Comparison of ENCODE assay signal across 1 cellular context in the genomic region with DNA sequence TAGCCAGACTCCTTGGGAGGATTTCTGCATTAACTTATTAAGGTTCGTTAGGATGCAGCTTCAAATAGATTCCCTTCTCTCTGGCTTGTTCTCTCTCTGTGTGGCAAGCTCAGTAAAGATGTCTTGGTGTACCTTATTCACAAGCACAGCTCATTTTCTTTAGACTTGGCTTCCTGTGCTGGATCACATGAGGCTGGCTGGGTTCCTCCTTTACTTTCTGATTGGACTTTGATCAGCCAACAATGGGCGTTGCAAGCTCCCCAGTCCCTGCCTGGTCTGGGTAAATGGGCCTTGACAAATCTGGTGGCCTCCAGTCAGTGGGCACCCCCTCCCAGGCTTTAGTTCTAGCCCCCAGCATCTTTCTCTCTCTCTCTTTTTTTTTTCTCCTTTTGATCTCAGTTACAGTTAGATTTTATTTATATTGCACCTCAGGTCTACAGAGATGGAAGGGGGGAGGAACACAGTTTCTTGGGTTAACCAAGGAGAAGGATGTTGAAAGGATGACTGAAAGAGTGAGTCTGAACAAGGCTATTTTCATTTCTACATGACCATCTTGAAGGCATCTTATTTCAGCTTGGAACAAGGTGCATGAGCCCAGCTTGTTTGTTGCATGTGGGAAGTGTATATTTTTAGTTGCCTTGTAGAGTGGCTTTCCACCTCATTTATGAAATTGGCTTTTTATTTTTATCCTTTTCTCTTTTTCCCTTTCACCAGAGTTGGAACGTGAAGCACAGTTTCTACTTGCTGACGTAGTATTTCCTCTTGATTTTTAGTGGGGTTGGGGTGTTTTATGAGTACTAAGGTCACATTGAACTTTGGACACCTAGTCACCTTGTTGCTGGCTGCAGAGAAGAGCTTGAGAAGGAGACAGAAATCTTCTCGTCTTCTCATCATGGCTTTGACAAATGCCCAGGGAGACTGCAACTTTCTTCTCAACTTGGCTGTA.
TF ChIP-seq lines count a peak whose summit lies in the region.

No MANE protein-coding gene starts in this region.

TF ChIP-seq in HCT116, 20 proteins besides CTCF, POLR2A, EP300 and RAD21 (continued from another document):
- TF ChIP-seq, protein P1, sequence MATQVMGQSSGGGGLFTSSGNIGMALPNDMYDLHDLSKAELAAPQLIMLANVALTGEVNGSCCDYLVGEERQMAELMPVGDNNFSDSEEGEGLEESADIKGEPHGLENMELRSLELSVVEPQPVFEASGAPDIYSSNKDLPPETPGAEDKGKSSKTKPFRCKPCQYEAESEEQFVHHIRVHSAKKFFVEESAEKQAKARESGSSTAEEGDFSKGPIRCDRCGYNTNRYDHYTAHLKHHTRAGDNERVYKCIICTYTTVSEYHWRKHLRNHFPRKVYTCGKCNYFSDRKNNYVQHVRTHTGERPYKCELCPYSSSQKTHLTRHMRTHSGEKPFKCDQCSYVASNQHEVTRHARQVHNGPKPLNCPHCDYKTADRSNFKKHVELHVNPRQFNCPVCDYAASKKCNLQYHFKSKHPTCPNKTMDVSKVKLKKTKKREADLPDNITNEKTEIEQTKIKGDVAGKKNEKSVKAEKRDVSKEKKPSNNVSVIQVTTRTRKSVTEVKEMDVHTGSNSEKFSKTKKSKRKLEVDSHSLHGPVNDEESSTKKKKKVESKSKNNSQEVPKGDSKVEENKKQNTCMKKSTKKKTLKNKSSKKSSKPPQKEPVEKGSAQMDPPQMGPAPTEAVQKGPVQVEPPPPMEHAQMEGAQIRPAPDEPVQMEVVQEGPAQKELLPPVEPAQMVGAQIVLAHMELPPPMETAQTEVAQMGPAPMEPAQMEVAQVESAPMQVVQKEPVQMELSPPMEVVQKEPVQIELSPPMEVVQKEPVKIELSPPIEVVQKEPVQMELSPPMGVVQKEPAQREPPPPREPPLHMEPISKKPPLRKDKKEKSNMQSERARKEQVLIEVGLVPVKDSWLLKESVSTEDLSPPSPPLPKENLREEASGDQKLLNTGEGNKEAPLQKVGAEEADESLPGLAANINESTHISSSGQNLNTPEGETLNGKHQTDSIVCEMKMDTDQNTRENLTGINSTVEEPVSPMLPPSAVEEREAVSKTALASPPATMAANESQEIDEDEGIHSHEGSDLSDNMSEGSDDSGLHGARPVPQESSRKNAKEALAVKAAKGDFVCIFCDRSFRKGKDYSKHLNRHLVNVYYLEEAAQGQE (IDR thresholded peaks at IDR 0.05; ENCODE audit: low read depth), result no peak
- no peak for TF ChIP-seq ZFX (IDR thresholded peaks at IDR 0.05)
- TF ChIP-seq EZH2 (IDR thresholded peaks at IDR 0.05), result no peak
TF ChIP-seq in HCT116: peak in this region for 0.
